1 cellular context compared by ENCODE assay signal in genomic region chr1:34896612-34897011, GRCh38.
TF ChIP-seq lines count a peak whose summit lies in the region.

No MANE protein-coding gene starts in this region.

TF ChIP-seq in K562, 482 proteins besides CTCF, POLR2A, EP300 and RAD21:
- TF ChIP-seq ATF4 (CRISPR knock-in tag; IDR thresholded peaks at IDR 0.05) (no peak), SP1 (CRISPR knock-in tag; IDR thresholded peaks at IDR 0.05) (no peak), ATF2 (CRISPR knock-in tag; IDR thresholded peaks at IDR 0.05) (no peak), SIN3B (IDR thresholded peaks at IDR 0.05; ENCODE audit: low read depth) (no peak), PML (IDR thresholded peaks at IDR 0.05; ENCODE audit: low read length) (no peak), FOXJ2 (tag; IDR thresholded peaks at IDR 0.05) (no peak), KAT7 (CRISPR knock-in tag; IDR thresholded peaks at IDR 0.05; ENCODE audit: borderline replicate concordance) (no peak), KLF6 (CRISPR knock-in tag; IDR thresholded peaks at IDR 0.05; ENCODE audit: borderline replicate concordance) (no peak), ZC3H4 (CRISPR knock-in tag; IDR thresholded peaks at IDR 0.05; ENCODE audit: borderline replicate concordance) (no peak)
